Comparison of ENCODE assay signal across 14 cellular contexts in genomic region chr10:58438340-58438739, GRCh38. TPM values are rescaled to one million over a fixed set of nuclear protein-coding genes. Genes with fewer than 3 reads are reported as not detected.
DNase-seq lines count a peak whose midpoint lies in the region; ATAC-seq and TF ChIP-seq lines count a peak whose summit lies in the region.
"Had no signal": no experiment of that assay in that cellular context is flagged by ENCODE, and none has a peak within 500 bp of the region (broad histone marks: within the 10 kb centered on the region; RNA-seq: fewer than 3 reads in every experiment).

No MANE protein-coding gene starts in this region.

- H3K36me3 Mint-ChIP-seq in T-cell: no peaks in the 10 kb centered on the region
- H3K36me3 Mint-ChIP-seq: activated CD8-positive, alpha-beta memory T cell treated with anti-CD3 and anti-CD28 coated beads, Interleukin-2, amount 10 ng/mL, durations not matched to agents 7 days and 5 days; activated naive CD4-positive, alpha-beta T cell treated with anti-CD3 and anti-CD28 coated beads, Interleukin-2, amount 10 ng/mL, durations not matched to agents 7 days and 5 days; stimulated activated memory B cell treated with anti-CD40 and anti-IgM and Interleukin-4, amounts not matched to agents 10 μg/mL and 1 μg/mL and 100 μg/mL, for 72 hours had no signal

- POLR2A ChIA-PET in RWPE1 (lab: Yijun Ruan, JAX; ENCODE audit: low non-redundant PET) (no interaction called here), T-cell (lab: Charles Lee) (no interaction called here)

- DNase-seq in Caki2 (ENCODE audit: low read depth): peak; percentile 92
- DNase-seq in RWPE1 (ENCODE audit: low spot score): peak; percentile 34
- DNase-seq in epithelial cell of proximal tubule (ENCODE audit: low read depth): peak; percentile 93
- DNase-seq in omental fat pad (ENCODE audit: low spot score): no peak
- DNase-seq in T-cell: no peak
- DNase-seq: activated CD8-positive, alpha-beta memory T cell treated with anti-CD3 and anti-CD28 coated beads, Interleukin-2, amount 10 ng/mL, durations not matched to agents 7 days and 5 days; activated naive CD4-positive, alpha-beta T cell treated with anti-CD3 and anti-CD28 coated beads, Interleukin-2, amount 10 ng/mL, durations not matched to agents 7 days and 5 days; stimulated activated CD4-positive, alpha-beta T cell treated with anti-CD3 and anti-CD28 coated beads, Interleukin-4, amount 100 ng/mL, for 4 hours had no signal

- no peak overlapping the region for H3K27ac Mint-ChIP-seq in T-cell
- H3K27ac Mint-ChIP-seq: activated CD8-positive, alpha-beta memory T cell treated with anti-CD3 and anti-CD28 coated beads, Interleukin-2, amount 10 ng/mL, durations not matched to agents 7 days and 5 days; activated naive CD4-positive, alpha-beta T cell treated with anti-CD3 and anti-CD28 coated beads, Interleukin-2, amount 10 ng/mL, durations not matched to agents 7 days and 5 days; stimulated activated memory B cell treated with anti-CD40 and anti-IgM and Interleukin-4, amounts not matched to agents 10 μg/mL and 1 μg/mL and 100 μg/mL, for 72 hours had no signal

- no peak overlapping the region for H3K4me3 ChIP-seq in epithelial cell of proximal tubule (ENCODE audit: low read depth, low read length)
- H3K4me3 ChIP-seq: HAP-1 had no signal

- no peak overlapping the region for H3K4me3 Mint-ChIP-seq in T-cell
- H3K4me3 Mint-ChIP-seq: activated CD8-positive, alpha-beta memory T cell treated with anti-CD3 and anti-CD28 coated beads, Interleukin-2, amount 10 ng/mL, durations not matched to agents 7 days and 5 days; activated naive CD4-positive, alpha-beta T cell treated with anti-CD3 and anti-CD28 coated beads, Interleukin-2, amount 10 ng/mL, durations not matched to agents 7 days and 5 days; stimulated activated memory B cell treated with anti-CD40 and anti-IgM and Interleukin-4, amounts not matched to agents 10 μg/mL and 1 μg/mL and 100 μg/mL, for 72 hours had no signal

- peaks cover 0 to 3% of the 10 kb centered on the region in 2 donors for H3K27me3 Mint-ChIP-seq in T-cell
- H3K27me3 Mint-ChIP-seq: activated naive CD4-positive, alpha-beta T cell treated with anti-CD3 and anti-CD28 coated beads, Interleukin-2, amount 10 ng/mL, durations not matched to agents 7 days and 5 days had no signal

- in situ Hi-C loops in Caki2 (cut with HindIII; ENCODE audit: low pct_unique_long_range_greater_than_20kb, low sequenced_read_pairs): no loop called here

- peaks cover 7% of the 10 kb centered on the region in 3 donors for H3K9me3 Mint-ChIP-seq in T-cell
- H3K9me3 Mint-ChIP-seq: activated naive CD4-positive, alpha-beta T cell treated with anti-CD3 and anti-CD28 coated beads, Interleukin-2, amount 10 ng/mL, durations not matched to agents 7 days and 5 days had no signal

- H3K4me1 Mint-ChIP-seq in T-cell: peaks cover 16 to 19% (median 19%) of the 10 kb centered on the region in 3 donors
- H3K4me1 Mint-ChIP-seq: stimulated activated memory B cell treated with anti-CD40 and anti-IgM and Interleukin-4, amounts not matched to agents 10 μg/mL and 1 μg/mL and 100 μg/mL, for 72 hours had no signal

- TF ChIP-seq CTCF in RWPE1 (conservative IDR thresholded peaks at IDR 0.05; ENCODE audit: low read depth) (no peak), epithelial cell of proximal tubule (conservative IDR thresholded peaks at IDR 0.05; ENCODE audit: low read depth, low read length) (no peak), omental fat pad (IDR thresholded peaks at IDR 0.05) (no peak)

- CTCF ChIA-PET in RWPE1 (lab: Yijun Ruan, JAX) (interaction anchor here (0.5 to 0.7 kb wide), 2 partner anchors 35 to 191 kb away, joined by 3 read pairs; no protein-coding TSS in a partner anchor), T-cell (lab: Charles Lee) (interaction anchor here in 1 of 2 donors (0.7 kb wide), 2 partner anchors 8 to 306 kb away, joined by 3 read pairs; no protein-coding TSS in a partner anchor)

- no peak overlapping the region for H3K27ac ChIP-seq in RWPE1
- H3K27ac ChIP-seq: foreskin keratinocyte had no signal

- ATAC-seq in omental fat pad (ENCODE audit: low FRiP score): peak; percentile 69
- no peak for ATAC-seq in GM19455 (IDR thresholded peaks at IDR 0.05; ENCODE audit: unreplicated experiment)
- ATAC-seq in HG02678 (IDR thresholded peaks at IDR 0.05; ENCODE audit: unreplicated experiment): no peak
- ATAC-seq in GM18858 (IDR thresholded peaks at IDR 0.05; ENCODE audit: unreplicated experiment): no peak
- no peak for ATAC-seq in T-cell (replicated peaks in 1 of 4)
- ATAC-seq: activated CD8-positive, alpha-beta memory T cell treated with anti-CD3 and anti-CD28 coated beads, Interleukin-2, amount 10 ng/mL, durations not matched to agents 7 days and 5 days; foreskin keratinocyte had no signal

RNA-seq across cellular contexts. Expression of gene TFAM, which starts 53.1 kb away (rescaled TPM):
- total RNA-seq in Caki2 (2014; rRNA removed; shearing (Covaris generic); ENCODE audit: low replicate concordance): 24.2 and 39.6 TPM in 2 replicates
- total RNA-seq in epithelial cell of proximal tubule (43.4 and 44.9 TPM in 2 replicates), omental fat pad (10 to 100 TPM; 21.7 to 28.2 (median 23.1) TPM), T-cell (10 to 100 TPM; 35.9 to 41.8 (median 39.2) TPM)

Comparison
In these comparisons a context has a peak if more than half of its experiments do, and no peak if none do; other contexts are left out.
1. DNase-seq: peak in Caki2 (single experiment), RWPE1 (single experiment) and epithelial cell of proximal tubule (single experiment); none in omental fat pad (single experiment) and T-cell (0 of 34).